Comparison of ENCODE assay signal across 15 cellular contexts in genomic region chr3:114953215-114953799, GRCh38.
DNase-seq lines count a peak whose midpoint lies in the region; ATAC-seq, FAIRE-seq and TF ChIP-seq lines count a peak whose summit lies in the region.
"Had no signal": no experiment of that assay in that cellular context is flagged by ENCODE, and none has a peak within 500 bp of the region (broad histone marks: within the 10 kb centered on the region; RNA-seq: fewer than 3 reads in every experiment).

No MANE protein-coding gene starts in this region.

- no peak overlapping the region for H3K18ac ChIP-seq in mesenchymal stem cell (ENCODE audit: low read depth in 1 of 2, low read length in 2 of 2)

- no peak for TF ChIP-seq EP300 in A549 (IDR thresholded peaks at IDR 0.05)

- peaks cover 22% of the 10 kb centered on the region for H3K9me3 ChIP-seq in A549
- H3K9me3 ChIP-seq in pancreas, result no peaks in the 10 kb centered on the region
- peaks cover 48% of the 10 kb centered on the region for H3K9me3 ChIP-seq in mesenchymal stem cell (ENCODE audit: control insufficient read depth, low read length)

- no peak overlapping the region for H2BK120ac ChIP-seq in mesenchymal stem cell (ENCODE audit: low read depth, low read length)

- no peak overlapping the region for H3K9ac ChIP-seq in mesenchymal stem cell (ENCODE audit: low read length)
- H3K9ac ChIP-seq: BLaER1 treated with 17β-estradiol and CSF1 and Interleukin-3, amounts not matched to agents 10 nM and 100 nM; KMS-11 had no signal

- no peak for ATAC-seq in A549
- no peak for ATAC-seq in pancreas
- ATAC-seq: CD8-positive, alpha-beta T cell; GM12878 had no signal

- DNase-seq in A549 (ENCODE audit: low read depth in 1 of 2, low spot score in 1 of 2) (no peak), RCC 7860 (ENCODE audit: low spot score) (no peak), pancreas (no peak), mesenchymal stem cell (no peak), NCI-H526 treated with DMSO at 0.1 percent for 48 hours (lab: John Stamatoyannopoulos, UW) (no peak), AML-193 (lab: John Stamatoyannopoulos, UW) (no peak)
- DNase-seq: Calu3; CD8-positive, alpha-beta T cell; DMS79 treated with DMSO at 0.1 percent for 48 hours; H9 had no signal

- POLR2A ChIA-PET in A549 (lab: Yijun Ruan, JAX), result no interaction called here

- H3K4me3 ChIP-seq in A549, result no peak overlapping the region
- no peak overlapping the region for H3K4me3 ChIP-seq in pancreas
- H3K4me3 ChIP-seq in mesenchymal stem cell (ENCODE audit: insufficient read depth in 1 of 2, low read depth in 1 of 2, low read length in 2 of 2), result no peak overlapping the region
- H3K4me3 ChIP-seq: BLaER1 treated with 17β-estradiol and CSF1 and Interleukin-3, amounts not matched to agents 10 nM and 100 nM; GM12878 had no signal

- H2BK5ac ChIP-seq in mesenchymal stem cell (ENCODE audit: low read depth, low read length, poor library complexity, severe bottlenecking), result no peak overlapping the region

- H2BK15ac ChIP-seq in mesenchymal stem cell (ENCODE audit: low read depth, poor library complexity, severe bottlenecking), result no peak overlapping the region

- intact Hi-C loops in pancreas (cut with DNase I), result no loop called here

- H3K36me3 ChIP-seq in pancreas, result no peaks in the 10 kb centered on the region
- peaks cover 0 to 14% of the 10 kb centered on the region in 2 experiments for H3K36me3 ChIP-seq in mesenchymal stem cell (ENCODE audit: control insufficient read depth in 1 of 2, insufficient read depth in 2 of 2, low read depth in 1 of 2, low read length in 2 of 2)

- no peak overlapping the region for H4K91ac ChIP-seq in mesenchymal stem cell (ENCODE audit: low read length)

- H3K4ac ChIP-seq in mesenchymal stem cell (ENCODE audit: low read depth in 1 of 2, low read length in 2 of 2), result no peak overlapping the region

- no peak for TF ChIP-seq RAD21 in A549 (conservative IDR thresholded peaks at IDR 0.05 in 1 of 2, IDR thresholded peaks at IDR 0.05 in 1 of 2)

- no peak overlapping the region for H4K8ac ChIP-seq in mesenchymal stem cell (ENCODE audit: low read length)

- no peak overlapping the region for H2AFZ ChIP-seq in mesenchymal stem cell (ENCODE audit: low read depth, low read length)

- no peak overlapping the region for H3K23ac ChIP-seq in mesenchymal stem cell (ENCODE audit: low read length in 2 of 2)

- H3K4me2 ChIP-seq in A549 (no peak overlapping the region), mesenchymal stem cell (ENCODE audit: low read length, poor library complexity, severe bottlenecking) (no peak overlapping the region)
- H3K4me2 ChIP-seq: BLaER1 treated with 17β-estradiol and CSF1 and Interleukin-3, amounts not matched to agents 10 nM and 100 nM; KMS-11 had no signal

- H3K4me1 ChIP-seq in A549 (no peaks in the 10 kb centered on the region), pancreas (no peaks in the 10 kb centered on the region), mesenchymal stem cell (ENCODE audit: control insufficient read depth, insufficient read depth, low read depth, low read length) (no peaks in the 10 kb centered on the region)
- H3K4me1 ChIP-seq: BLaER1 treated with 17β-estradiol and CSF1 and Interleukin-3, amounts not matched to agents 10 nM and 100 nM had no signal

- TF ChIP-seq CTCF in A549 (IDR thresholded peaks at IDR 0.05) (no peak), pancreas (IDR thresholded peaks at IDR 0.05) (no peak)

- H3K27ac ChIP-seq in A549 (no peak overlapping the region), pancreas (no peak overlapping the region), mesenchymal stem cell (ENCODE audit: low read length, poor library complexity, severe bottlenecking) (no peak overlapping the region)
- H3K27ac ChIP-seq: BLaER1 treated with 17β-estradiol and CSF1 and Interleukin-3, amounts not matched to agents 10 nM and 100 nM; KMS-11 had no signal

- H2AK5ac ChIP-seq in mesenchymal stem cell (ENCODE audit: low read length, severe bottlenecking), result no peak overlapping the region

- no peak for TF ChIP-seq POLR2A in A549 (IDR thresholded peaks at IDR 0.05; ENCODE audit: low read length)

- H3K79me1 ChIP-seq in mesenchymal stem cell (replicated peaks; ENCODE audit: low read length, poor library complexity, severe bottlenecking), result no peaks in the 10 kb centered on the region

- H3K14ac ChIP-seq in mesenchymal stem cell (ENCODE audit: low read length in 2 of 2), result no peak overlapping the region

- CTCF ChIA-PET in A549 (lab: Yijun Ruan, JAX), result no interaction called here

- no peak overlapping the region for H2BK12ac ChIP-seq in mesenchymal stem cell (ENCODE audit: low read length in 2 of 2)

- 53% methylated on average over 3 of the region's 3 CpGs for WGBS in A549 (ENCODE audit: missing lambda C conversion rate)
- WGBS in pancreas, 2 donors, result 66% methylated on average over 3 of the region's 3 CpGs
- no CpG with 5 or more reads among the region's 3 CpGs for WGBS in mesenchymal stem cell

- peak; percentile 13 for FAIRE-seq in A549 (lab: Jason Lieb, UNC)
- peak; percentile 61 for FAIRE-seq in RCC 7860 (lab: Jason Lieb, UNC)
- peak; percentile 91 for FAIRE-seq in colon (lab: Jason Lieb, UNC)
- peak; percentile 75 for FAIRE-seq in pancreas (lab: Jason Lieb, UNC)
- FAIRE-seq: GM12878, H1 had no signal

- H3K27me3 ChIP-seq in pancreas (no peaks in the 10 kb centered on the region), mesenchymal stem cell (ENCODE audit: control insufficient read depth in 1 of 2, insufficient read depth in 1 of 2, low read length in 2 of 2) (no peaks in the 10 kb centered on the region)
- H3K27me3 ChIP-seq: BLaER1 treated with 17β-estradiol and CSF1 and Interleukin-3, amounts not matched to agents 10 nM and 100 nM had no signal

TF ChIP-seq in A549, 52 proteins besides CTCF, POLR2A, EP300 and RAD21:
- TF ChIP-seq RNF2 (IDR thresholded peaks at IDR 0.05; ENCODE audit: borderline replicate concordance, low read depth) (no peak), MYC (IDR thresholded peaks at IDR 0.05; ENCODE audit: borderline replicate concordance, low read length) (no peak), RARB (CRISPR knock-in tag; IDR thresholded peaks at IDR 0.05) (no peak), KDM5A (IDR thresholded peaks at IDR 0.05) (no peak), ZFP36 (IDR thresholded peaks at IDR 0.05; ENCODE audit: borderline replicate concordance, partially characterized antibody) (no peak), EHMT2 (IDR thresholded peaks at IDR 0.05; ENCODE audit: low read depth) (no peak), ZC3H11A (IDR thresholded peaks at IDR 0.05) (no peak), HEYL (CRISPR knock-in tag; IDR thresholded peaks at IDR 0.05) (no peak), JUNB (IDR thresholded peaks at IDR 0.05) (no peak), REST (IDR thresholded peaks at IDR 0.05) (no peak), BCL3 (IDR thresholded peaks at IDR 0.05) (no peak), MAX (IDR thresholded peaks at IDR 0.05) (no peak), MAFK (IDR thresholded peaks at IDR 0.05; ENCODE audit: partially characterized antibody) (no peak)
